ENCODE assay signal across 8 cellular contexts in genomic region chr6:43454290-43455033, GRCh38. TPM values are rescaled to one million over a fixed set of nuclear protein-coding genes. Genes with fewer than 3 reads are reported as not detected.
DNase-seq lines count a peak whose midpoint lies in the region; ATAC-seq and TF ChIP-seq lines count a peak whose summit lies in the region.

No MANE protein-coding gene starts in this region.

- intact Hi-C loops in A673 (cut with micrococcal nuclease; ENCODE audit: unreplicated experiment), result no loop called here

- H3K27me3 ChIP-seq in A673 (replicated peaks; ENCODE audit: insufficient read depth, low read depth, low read length, poor library complexity), result no peaks in the 10 kb centered on the region

- peaks cover 10% of the 10 kb centered on the region for H3K4me1 ChIP-seq in A673 (ENCODE audit: insufficient read depth, low read length, poor library complexity, severe bottlenecking)
- no peaks in the 10 kb centered on the region for H3K4me1 ChIP-seq in urinary bladder (ENCODE audit: insufficient read depth)

- POLR2A ChIA-PET in A673 (lab: Charles Lee; ENCODE audit: low non-redundant PET), result no interaction called here

- TF ChIP-seq CTCF in A673 (conservative IDR thresholded peaks at IDR 0.05; ENCODE audit: low read depth, low read length), result peak; percentile 84
- peak; percentile 90 for TF ChIP-seq CTCF in NB4 (IDR thresholded peaks at IDR 0.05; ENCODE audit: low read depth, low read length)
- TF ChIP-seq CTCF in astrocyte of the cerebellum (IDR thresholded peaks at IDR 0.05; ENCODE audit: low read depth, low read length, missing control alignments), result peak; percentile 92

- ATAC-seq in GM19023 (IDR thresholded peaks at IDR 0.05; ENCODE audit: unreplicated experiment), result peak; percentile 49

- in situ Hi-C loops in astrocyte of the cerebellum (cut with HindIII; ENCODE audit: low sequenced_read_pairs), result no loop called here

- CTCF ChIA-PET in A673 (lab: Charles Lee), result interaction anchor here (0.8 to 2.0 kb wide), 2 partner anchors 52 to 55 kb away, joined by 4 to 10 read pairs; partner anchors contain the start of gene LRRC73

- TF ChIP-seq POLR2A in NB4 (IDR thresholded peaks at IDR 0.05; ENCODE audit: extremely low read depth, insufficient read length), result no peak

- no TSS peak for BruUV-seq in A673 (replicated peaks; lab: Mats Ljungman, UMichigan)

- peaks cover 5% of the 10 kb centered on the region for H3K36me3 ChIP-seq in A673 (ENCODE audit: insufficient read depth, low read length, poor library complexity, severe bottlenecking)
- H3K36me3 ChIP-seq in urinary bladder (ENCODE audit: insufficient read depth), result peaks cover 3% of the 10 kb centered on the region

- DNase-seq in A673 (ENCODE audit: low spot score), result peak; percentile 68
- peak; percentile 78 for DNase-seq in NB4 (ENCODE audit: low read depth)
- DNase-seq in T1000 (lab: John Stamatoyannopoulos, UW), result peak; percentile 75
- DNase-seq in astrocyte of the cerebellum (ENCODE audit: low read depth), result peak; percentile 65
- peak; percentile 87 for DNase-seq in hepatic stellate cell (ENCODE audit: low spot score)
- DNase-seq in pulmonary artery endothelial cell (ENCODE audit: low read depth, low spot score), result peak; percentile 37

- H3K9me3 ChIP-seq in A673 (ENCODE audit: low read depth, low read length, poor library complexity, severe bottlenecking), result no peaks in the 10 kb centered on the region

- H3K4me3 ChIP-seq in A673 (ENCODE audit: low read depth, low read length, poor library complexity, severe bottlenecking), result peak overlapping the region; percentile 47
- H3K4me3 ChIP-seq in NB4 (ENCODE audit: low read depth, low read length), result no peak overlapping the region
- peak overlapping the region; percentile 43 for H3K4me3 ChIP-seq in astrocyte of the cerebellum (ENCODE audit: low read depth, low read length)
- H3K4me3 ChIP-seq in urinary bladder (ENCODE audit: low read depth, low read length), result peak overlapping the region; percentile 50

- H3K27ac ChIP-seq in A673 (ENCODE audit: low read depth, low read length, poor library complexity, severe bottlenecking) (no peak overlapping the region), urinary bladder (ENCODE audit: low read depth) (no peak overlapping the region)

- WGBS in urinary bladder, result 5% methylated on average over 51 of the region's 51 CpGs

RNA-seq across cellular contexts. Expression of gene DLK2, which starts 0.9 kb away (rescaled TPM):
- 0.37 and 0.67 TPM in 2 replicates for total RNA-seq in A673 (2021)
- total RNA-seq in pulmonary artery endothelial cell, result 0.13 and 0.25 TPM in 2 replicates
- 2.0 TPM for total RNA-seq in urinary bladder
- polyA plus RNA-seq in urinary bladder, result 0.67 TPM

RNA-seq across cellular contexts. Expression of gene TJAP1, which starts 22.9 kb away (rescaled TPM):
- total RNA-seq in A673 (2021) (39.1 and 46.0 TPM in 2 replicates), pulmonary artery endothelial cell (8.9 and 9.2 TPM in 2 replicates), urinary bladder (10.5 TPM)
- 29.7 TPM for polyA plus RNA-seq in urinary bladder

RNA-seq across cellular contexts. Expression of gene ABCC10, which starts 27.1 kb away (rescaled TPM):
- total RNA-seq in A673 (2021), result 37.5 and 46.4 TPM in 2 replicates
- total RNA-seq in pulmonary artery endothelial cell, result 15.0 and 21.7 TPM in 2 replicates
- 15.6 TPM for total RNA-seq in urinary bladder
- 18.5 TPM for polyA plus RNA-seq in urinary bladder

RNA-seq across cellular contexts. Expression of gene LRRC73, which starts 55.7 kb away (rescaled TPM):
- total RNA-seq in A673 (2021), result 0.58 and 0.94 TPM in 2 replicates
- 0.14 and 0.20 TPM in 2 replicates for total RNA-seq in pulmonary artery endothelial cell
- total RNA-seq in urinary bladder, result not detected
- polyA plus RNA-seq in urinary bladder, result 0.24 TPM

Comparison
In these comparisons a context has a peak if more than half of its experiments do, and no peak if none do; other contexts are left out.
1. DNase-seq: peak in every context shown above with its lines; median percentile 87 in hepatic stellate cell; 78 in NB4; 75 in T1000; 68 in A673; 65 in astrocyte of the cerebellum; 37 in pulmonary artery endothelial cell.